Comparison of ENCODE assay signal across 8 cellular contexts in the genomic region with DNA sequence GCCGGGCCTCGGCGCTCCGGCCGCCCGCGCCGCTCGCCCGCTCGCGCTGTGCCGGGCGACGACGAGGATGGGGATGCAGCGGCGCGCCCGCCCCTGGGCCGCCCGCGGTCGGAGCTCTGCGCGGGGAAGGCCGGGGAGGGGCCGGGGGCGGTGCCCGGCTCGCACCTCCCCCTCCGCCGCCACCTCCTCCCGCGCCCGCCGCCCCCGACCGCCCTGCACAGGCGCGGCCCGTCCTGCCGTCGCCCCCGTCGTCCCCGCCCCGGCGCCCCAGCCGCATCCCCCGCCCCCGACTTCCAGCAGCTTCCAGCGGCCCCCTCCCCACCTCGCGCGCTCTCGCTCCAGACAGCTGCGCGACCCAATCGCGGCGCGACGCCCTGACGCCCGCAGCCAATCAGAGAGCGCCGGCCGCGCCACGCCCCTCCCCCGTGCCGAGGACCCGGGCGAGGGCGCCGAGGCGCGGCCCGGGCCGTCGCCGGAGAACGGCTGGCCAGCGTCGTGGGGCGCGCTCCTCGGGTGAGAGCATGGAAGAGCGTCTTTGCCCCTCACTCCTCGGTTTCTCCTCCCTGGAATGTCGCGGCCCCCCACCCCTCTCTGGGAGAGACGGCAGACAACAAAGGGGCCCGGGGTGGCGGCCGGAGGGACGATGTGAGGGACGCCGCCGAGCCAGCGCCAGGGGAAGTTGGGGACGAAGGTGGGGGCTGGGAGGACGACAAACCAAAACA. TPM values are rescaled to one million over a fixed set of nuclear protein-coding genes. Genes with fewer than 3 reads are reported as not detected.
A peak's percentile ranks its signal among the peaks of the same experiment; 100 is the strongest.
DNase-seq lines count a peak whose midpoint lies in the region; ATAC-seq and TF ChIP-seq lines count a peak whose summit lies in the region.

MBOAT2 (minus strand) TSS at position 69 of the 722 bp plus-strand sequence. CDS start 70 bp downstream, outside the sequence.

- no CpG with 5 or more reads among the region's 104 CpGs for WGBS in mesendoderm (ENCODE audit: extremely low coverage, insufficient coverage, low lambda C conversion rate)

- H3K27me3 ChIP-seq in endocrine pancreas (ENCODE audit: control insufficient read depth, insufficient read depth, low read length) (no peaks in the 10 kb centered on the region), mesendoderm (ENCODE audit: insufficient read depth, low read length, poor library complexity) (no peaks in the 10 kb centered on the region)

- H2BK5ac ChIP-seq in mesendoderm (ENCODE audit: low read length), result peak within 1 kb of the TSS; percentile 66

- peak within 1 kb of the TSS; percentile 94 for H3K18ac ChIP-seq in mesendoderm (ENCODE audit: low read length)

- peak within 1 kb of the TSS; percentile 37 for H3K27ac Mint-ChIP-seq in activated CD8-positive, alpha-beta memory T cell treated with anti-CD3 and anti-CD28 coated beads, Interleukin-2, amount 10 ng/mL, durations not matched to agents 7 days and 5 days

- H3K4me1 Mint-ChIP-seq in activated CD8-positive, alpha-beta memory T cell treated with anti-CD3 and anti-CD28 coated beads, Interleukin-2, amount 10 ng/mL, durations not matched to agents 7 days and 5 days, result peaks cover 16% of the 10 kb centered on the region

- ATAC-seq in GM19395 (IDR thresholded peaks at IDR 0.05; ENCODE audit: unreplicated experiment), result peak; percentile 88
- peak; percentile 81 for ATAC-seq in HG03521 (IDR thresholded peaks at IDR 0.05; ENCODE audit: unreplicated experiment)
- peak; percentile 94 for ATAC-seq in activated CD8-positive, alpha-beta memory T cell treated with anti-CD3 and anti-CD28 coated beads, Interleukin-2, amount 10 ng/mL, durations not matched to agents 7 days and 5 days

- peak within 1 kb of the TSS; percentile 93 for H3K4ac ChIP-seq in mesendoderm (ENCODE audit: low read depth, low read length)

- no peak within 1 kb of the TSS for H3K23ac ChIP-seq in mesendoderm (ENCODE audit: low read length)

- no peak within 1 kb of the TSS for H4K5ac ChIP-seq in mesendoderm (ENCODE audit: low read length)

- H2BK15ac ChIP-seq in mesendoderm (replicated peaks; ENCODE audit: low read depth), result no peak within 1 kb of the TSS

- peak within 1 kb of the TSS; percentile 75 for H3K4me2 ChIP-seq in mesendoderm (ENCODE audit: low read length)

- H3K36me3 ChIP-seq in endocrine pancreas (ENCODE audit: control insufficient read depth, insufficient read depth, low read length), result no peaks in the 10 kb centered on the region
- H3K36me3 ChIP-seq in mesendoderm (ENCODE audit: control insufficient read depth, insufficient read depth, low read length), result no peaks in the 10 kb centered on the region

- H3K4me1 ChIP-seq in endocrine pancreas (ENCODE audit: control insufficient read depth, insufficient read depth, low read length), result peaks cover 5% of the 10 kb centered on the region
- H3K4me1 ChIP-seq in mesendoderm (ENCODE audit: control insufficient read depth, low read depth, low read length), result peaks cover 2% of the 10 kb centered on the region

- H3K4me3 Mint-ChIP-seq in activated CD8-positive, alpha-beta memory T cell treated with anti-CD3 and anti-CD28 coated beads, Interleukin-2, amount 10 ng/mL, durations not matched to agents 7 days and 5 days, result peak within 1 kb of the TSS; percentile 74

- H2AK5ac ChIP-seq in mesendoderm (ENCODE audit: low read length), result no peak within 1 kb of the TSS

- H3K56ac ChIP-seq in mesendoderm (ENCODE audit: low read length), result peak within 1 kb of the TSS; percentile 91

- H3K4me3 ChIP-seq in endocrine pancreas (ENCODE audit: control insufficient read depth, insufficient read depth, low read length) (peak within 1 kb of the TSS; percentile 78), mesendoderm (ENCODE audit: low read length) (peak within 1 kb of the TSS; percentile 80)

- H3K9me3 Mint-ChIP-seq in activated CD8-positive, alpha-beta memory T cell treated with anti-CD3 and anti-CD28 coated beads, Interleukin-2, amount 10 ng/mL, durations not matched to agents 7 days and 5 days (ENCODE audit: low read depth), result no peaks in the 10 kb centered on the region

- no peak for TF ChIP-seq CTCF in C4-2B (conservative IDR thresholded peaks at IDR 0.05)

- CTCF ChIA-PET in activated CD8-positive, alpha-beta memory T cell treated with anti-CD3 and anti-CD28 coated beads, Interleukin-2, amount 10 ng/mL, durations not matched to agents 7 days and 5 days (lab: Charles Lee), result no interaction called here

- peak within 1 kb of the TSS; percentile 91 for H3K27ac ChIP-seq in C4-2B
- peak within 1 kb of the TSS; percentile 98 for H3K27ac ChIP-seq in mesendoderm (ENCODE audit: low read depth, low read length)

- peaks cover 14% of the 10 kb centered on the region for H3K27me3 Mint-ChIP-seq in activated CD8-positive, alpha-beta memory T cell treated with anti-CD3 and anti-CD28 coated beads, Interleukin-2, amount 10 ng/mL, durations not matched to agents 7 days and 5 days

- H2BK120ac ChIP-seq in mesendoderm (ENCODE audit: low read depth, low read length), result peak within 1 kb of the TSS; percentile 93

- peak within 1 kb of the TSS; percentile 97 for H4K8ac ChIP-seq in mesendoderm (ENCODE audit: low read depth, low read length)

- H3K9me3 ChIP-seq in endocrine pancreas (ENCODE audit: control insufficient read depth, low read length), result no peaks in the 10 kb centered on the region

- peaks cover 4% of the 10 kb centered on the region for H3K79me1 ChIP-seq in mesendoderm (ENCODE audit: low read length)

- no peaks in the 10 kb centered on the region for H3K36me3 Mint-ChIP-seq in activated CD8-positive, alpha-beta memory T cell treated with anti-CD3 and anti-CD28 coated beads, Interleukin-2, amount 10 ng/mL, durations not matched to agents 7 days and 5 days

- H3K79me2 ChIP-seq in mesendoderm (ENCODE audit: control insufficient read depth, insufficient read depth, low read length), result peaks cover 33% of the 10 kb centered on the region

- DNase-seq in NCI-H82 treated with DMSO at 0.1 percent for 48 hours (lab: John Stamatoyannopoulos, UW; ENCODE audit: unreplicated experiment), result peak; percentile 72
- peak; percentile 81 for DNase-seq in activated CD8-positive, alpha-beta memory T cell treated with anti-CD3 and anti-CD28 coated beads, Interleukin-2, amount 10 ng/mL, durations not matched to agents 7 days and 5 days
- DNase-seq in mesendoderm, result peak; percentile 96
- peak; percentile 52 for DNase-seq in stimulated activated CD8-positive, alpha-beta memory T cell treated with anti-CD3 and anti-CD28 coated beads, Interleukin-12 subunit alpha, Interleukin-12 subunit beta, amount 100 ng/mL, for 1 hour (ENCODE audit: low read depth)

- H3K9ac ChIP-seq in endocrine pancreas (ENCODE audit: control insufficient read depth, insufficient read depth, low read length) (peak within 1 kb of the TSS; percentile 73), mesendoderm (ENCODE audit: low read length) (peak within 1 kb of the TSS; percentile 84)

RNA-seq across cellular contexts. Expression of gene MBOAT2, which starts in this region (rescaled TPM):
- total RNA-seq in activated CD8-positive, alpha-beta memory T cell treated with anti-CD3 and anti-CD28 coated beads, Interleukin-2, amount 10 ng/mL, durations not matched to agents 7 days and 5 days, result 1 to 10 TPM; 8.0 to 8.8 TPM
- 11.0 TPM for polyA plus RNA-seq in mesendoderm (2013, experiment 1 of 2)
- 11.2 TPM for polyA plus RNA-seq in mesendoderm (2013, experiment 2 of 2)

Comparison
In these comparisons a context has a peak if more than half of its experiments do, and no peak if none do; other contexts are left out.
1. Peak in every context shown above with its lines: DNase-seq, ATAC-seq, H3K4me3 ChIP-seq and H3K27ac ChIP-seq.